Comparison of ENCODE assay signal across 36 cellular contexts in the genomic region with DNA sequence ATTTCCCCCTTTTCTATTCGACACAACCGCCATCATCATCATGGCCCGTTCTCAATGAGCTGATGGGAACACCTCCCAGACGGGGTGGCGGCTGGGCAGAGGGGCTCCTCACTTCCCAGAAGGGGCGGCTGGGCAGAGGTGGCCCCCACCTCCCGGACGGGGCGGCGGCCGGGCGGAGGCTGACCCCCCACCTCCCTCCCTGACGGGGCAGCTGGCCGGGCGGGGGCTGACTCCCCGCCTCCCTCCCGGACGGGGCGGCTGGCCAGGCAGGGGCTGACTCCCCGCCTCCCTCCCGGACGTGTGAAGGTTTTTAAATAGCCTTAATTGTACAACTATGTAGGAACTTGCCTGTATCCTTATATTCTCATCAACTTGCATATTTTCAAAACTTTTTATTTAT. TPM values are rescaled to one million over a fixed set of nuclear protein-coding genes. Genes with fewer than 3 reads are reported as not detected.
"Had no signal": no experiment of that assay in that cellular context is flagged by ENCODE, and none has a peak within 500 bp of the region (broad histone marks: within the 10 kb centered on the region; RNA-seq: fewer than 3 reads in every experiment).

No MANE protein-coding gene starts in this region.

- H3K9me3 Mint-ChIP-seq: activated naive CD4-positive, alpha-beta T cell treated with anti-CD3 and anti-CD28 coated beads for 36 hours; activated naive CD4-positive, alpha-beta T cell treated with anti-CD3 and anti-CD28 coated beads, Interleukin-2, amount 10 ng/mL, durations not matched to agents 7 days and 5 days; activated naive CD4-positive, alpha-beta T cell treated with anti-CD3 and anti-CD28 coated beads, Interleukin-2, amount 50 U/mL, for 24 hours; activated naive CD8-positive, alpha-beta T cell treated with anti-CD3 and anti-CD28 coated beads for 36 hours; activated naive CD8-positive, alpha-beta T cell treated with anti-CD3 and anti-CD28 coated beads, Interleukin-2, amount 10 ng/mL, durations not matched to agents 7 days and 5 days; activated naive CD8-positive, alpha-beta T cell treated with anti-CD3 and anti-CD28 coated beads, Interleukin-2, amount 50 U/mL, for 24 hours; activated T-cell treated with anti-CD3 and anti-CD28 coated beads, Interleukin-2, amount 50 U/mL, for 24 hours; activated T-cell treated with anti-CD3 and anti-CD28 coated beads, Interleukin-2, amount 50 U/mL, for 4 hours; activated T-cell treated with anti-CD3 and anti-CD28 coated beads, Interleukin-2, amount 50 U/mL, for 72 hours; activated T-helper 1 cell treated with anti-CD3 and anti-CD28 coated beads, Interleukin-12 subunit alpha, Interleukin-12 subunit beta, Interleukin-2, Interleukin-4 antibody, amounts not matched to agents 30 ng/mL and 10 ng/mL and 1 ng/mL, durations not matched to agents 14 hours and 24 hours and 36 hours; activated T-helper 17 cell treated with anti-CD3 and anti-CD28 coated beads, Interleukin-2, amount 50 U/mL, for 72 hours; activated T-helper 2 cell treated with anti-CD3 and anti-CD28 coated beads, Interferon-gamma antibody, Interleukin-2, Interleukin-4, amounts not matched to agents 10 μg/mL and 5 μg/mL and 100 μg/mL, durations not matched to agents 14 hours and 24 hours and 36 hours; central memory CD8-positive, alpha-beta T cell had no signal

- H3K4me1 Mint-ChIP-seq: activated naive CD4-positive, alpha-beta T cell treated with anti-CD3 and anti-CD28 coated beads, Interleukin-2, amount 10 ng/mL, durations not matched to agents 7 days and 5 days; activated naive CD4-positive, alpha-beta T cell treated with anti-CD3 and anti-CD28 coated beads, Interleukin-2, amount 50 U/mL, for 24 hours; activated naive CD8-positive, alpha-beta T cell treated with anti-CD3 and anti-CD28 coated beads for 36 hours; activated naive CD8-positive, alpha-beta T cell treated with anti-CD3 and anti-CD28 coated beads, Interleukin-2, amount 10 ng/mL, durations not matched to agents 7 days and 5 days; activated naive CD8-positive, alpha-beta T cell treated with anti-CD3 and anti-CD28 coated beads, Interleukin-2, amount 50 U/mL, for 24 hours; activated T-helper 17 cell treated with anti-CD3 and anti-CD28 coated beads, Interleukin-2, amount 50 U/mL, for 72 hours; brain; central memory CD8-positive, alpha-beta T cell had no signal

- H3K4me3 Mint-ChIP-seq: activated naive CD4-positive, alpha-beta T cell treated with anti-CD3 and anti-CD28 coated beads for 36 hours; activated naive CD4-positive, alpha-beta T cell treated with anti-CD3 and anti-CD28 coated beads, Interleukin-2, amount 10 ng/mL, durations not matched to agents 7 days and 5 days; activated naive CD4-positive, alpha-beta T cell treated with anti-CD3 and anti-CD28 coated beads, Interleukin-2, amount 50 U/mL, for 24 hours; activated naive CD8-positive, alpha-beta T cell; activated naive CD8-positive, alpha-beta T cell treated with anti-CD3 and anti-CD28 coated beads for 36 hours; activated naive CD8-positive, alpha-beta T cell treated with anti-CD3 and anti-CD28 coated beads, Interleukin-2, amount 10 ng/mL, durations not matched to agents 7 days and 5 days; activated naive CD8-positive, alpha-beta T cell treated with anti-CD3 and anti-CD28 coated beads, Interleukin-2, amount 50 U/mL, for 24 hours; activated T-cell treated with anti-CD3 and anti-CD28 coated beads, Interleukin-2, amount 50 U/mL, for 24 hours; activated T-cell treated with anti-CD3 and anti-CD28 coated beads, Interleukin-2, amount 50 U/mL, for 4 hours; activated T-cell treated with anti-CD3 and anti-CD28 coated beads, Interleukin-2, amount 50 U/mL, for 72 hours; activated T-helper 1 cell treated with anti-CD3 and anti-CD28 coated beads, Interleukin-12 subunit alpha, Interleukin-12 subunit beta, Interleukin-2, Interleukin-4 antibody, amounts not matched to agents 30 ng/mL and 10 ng/mL and 1 ng/mL, durations not matched to agents 14 hours and 24 hours and 36 hours; activated T-helper 17 cell treated with anti-CD3 and anti-CD28 coated beads, Interleukin-2, amount 50 U/mL, for 72 hours; brain; central memory CD8-positive, alpha-beta T cell had no signal

- H3K27ac Mint-ChIP-seq: activated naive CD4-positive, alpha-beta T cell treated with anti-CD3 and anti-CD28 coated beads for 36 hours; activated naive CD4-positive, alpha-beta T cell treated with anti-CD3 and anti-CD28 coated beads, Interleukin-2, amount 10 ng/mL, durations not matched to agents 7 days and 5 days; activated naive CD4-positive, alpha-beta T cell treated with anti-CD3 and anti-CD28 coated beads, Interleukin-2, amount 50 U/mL, for 24 hours; activated naive CD4-positive, alpha-beta T cell treated with anti-CD3 and anti-CD28 coated beads, Interleukin-2, amount 50 U/mL, for 72 hours; activated naive CD8-positive, alpha-beta T cell; activated naive CD8-positive, alpha-beta T cell treated with anti-CD3 and anti-CD28 coated beads for 36 hours; activated naive CD8-positive, alpha-beta T cell treated with anti-CD3 and anti-CD28 coated beads, Interleukin-2, amount 10 ng/mL, durations not matched to agents 7 days and 5 days; activated naive CD8-positive, alpha-beta T cell treated with anti-CD3 and anti-CD28 coated beads, Interleukin-2, amount 50 U/mL, for 24 hours; activated T-cell treated with anti-CD3 and anti-CD28 coated beads, Interleukin-2, amount 50 U/mL, for 24 hours; activated T-cell treated with anti-CD3 and anti-CD28 coated beads, Interleukin-2, amount 50 U/mL, for 72 hours; activated T-helper 1 cell treated with anti-CD3 and anti-CD28 coated beads, Interleukin-12 subunit alpha, Interleukin-12 subunit beta, Interleukin-2, Interleukin-4 antibody, amounts not matched to agents 30 ng/mL and 10 ng/mL and 1 ng/mL, durations not matched to agents 14 hours and 24 hours and 36 hours; activated T-helper 17 cell treated with anti-CD3 and anti-CD28 coated beads, Interleukin-2, amount 50 U/mL, for 72 hours; activated T-helper 2 cell treated with anti-CD3 and anti-CD28 coated beads, Interferon-gamma antibody, Interleukin-2, Interleukin-4, amounts not matched to agents 10 μg/mL and 5 μg/mL and 100 μg/mL, durations not matched to agents 14 hours and 24 hours and 36 hours; brain had no signal

- DNase-seq: activated effector memory CD4-positive, alpha-beta T cell treated with anti-CD3 and anti-CD28 coated beads, Interleukin-2, amount 50 U/mL, for 16 hours; activated effector memory CD4-positive, alpha-beta T cell treated with Interleukin-2 at 50 U/mL for 16 hours; activated gamma-delta T cell; activated gamma-delta T cell treated with Interleukin-2 at 50 U/mL for 16 hours; activated naive CD4-positive, alpha-beta T cell; activated naive CD4-positive, alpha-beta T cell treated with anti-CD3 and anti-CD28 coated beads for 36 hours; activated naive CD4-positive, alpha-beta T cell treated with anti-CD3 and anti-CD28 coated beads, Interleukin-2, amount 10 ng/mL, durations not matched to agents 7 days and 5 days; activated naive CD4-positive, alpha-beta T cell treated with anti-CD3 and anti-CD28 coated beads, Interleukin-2, amount 50 U/mL, for 16 hours; activated naive CD4-positive, alpha-beta T cell treated with Interleukin-2 at 50 U/mL for 16 hours; activated naive CD8-positive, alpha-beta T cell treated with anti-CD3 and anti-CD28 coated beads for 36 hours; activated naive CD8-positive, alpha-beta T cell treated with anti-CD3 and anti-CD28 coated beads, Interleukin-2, amount 10 ng/mL, durations not matched to agents 7 days and 5 days; activated naive CD8-positive, alpha-beta T cell treated with anti-CD3 and anti-CD28 coated beads, Interleukin-2, amount 50 U/mL, for 24 hours; activated T-cell treated with anti-CD3 and anti-CD28 coated beads, Interleukin-2, amount 50 U/mL, for 1 hour; activated T-cell treated with anti-CD3 and anti-CD28 coated beads, Interleukin-2, amount 50 U/mL, for 24 hours; activated T-cell treated with anti-CD3 and anti-CD28 coated beads, Interleukin-2, amount 50 U/mL, for 4 hours; activated T-cell treated with anti-CD3 and anti-CD28 coated beads, Interleukin-2, amount 50 U/mL, for 48 hours; activated T-cell treated with anti-CD3 and anti-CD28 coated beads, Interleukin-2, amount 50 U/mL, for 72 hours; adrenal gland; amniotic stem cell; amygdala; anterior cingulate cortex; aorta; body of pancreas; brain microvascular endothelial cell; caudate nucleus; central memory CD4-positive, alpha-beta T cell; cerebellar nuclear complex had no signal

- H3K36me3 Mint-ChIP-seq: activated naive CD4-positive, alpha-beta T cell treated with anti-CD3 and anti-CD28 coated beads, Interleukin-2, amount 10 ng/mL, durations not matched to agents 7 days and 5 days; activated naive CD4-positive, alpha-beta T cell treated with anti-CD3 and anti-CD28 coated beads, Interleukin-2, amount 50 U/mL, for 24 hours; activated naive CD4-positive, alpha-beta T cell treated with anti-CD3 and anti-CD28 coated beads, Interleukin-2, amount 50 U/mL, for 72 hours; activated naive CD8-positive, alpha-beta T cell treated with anti-CD3 and anti-CD28 coated beads for 36 hours; activated naive CD8-positive, alpha-beta T cell treated with anti-CD3 and anti-CD28 coated beads, Interleukin-2, amount 10 ng/mL, durations not matched to agents 7 days and 5 days; brain had no signal

RNA-seq across cellular contexts. Expression of gene SPSB4, which starts 20.9 kb away (rescaled TPM):
- total RNA-seq: activated naive CD4-positive, alpha-beta T cell treated with anti-CD3 and anti-CD28 coated beads for 36 hours; activated naive CD4-positive, alpha-beta T cell treated with anti-CD3 and anti-CD28 coated beads, Interleukin-2, amount 50 U/mL, for 72 hours; activated naive CD8-positive, alpha-beta T cell treated with anti-CD3 and anti-CD28 coated beads for 36 hours; activated naive CD8-positive, alpha-beta T cell treated with anti-CD3 and anti-CD28 coated beads, Interleukin-2, amount 10 ng/mL, durations not matched to agents 7 days and 5 days; activated T-cell treated with anti-CD3 and anti-CD28 coated beads, Interleukin-2, amount 50 U/mL, for 4 hours; activated T-cell treated with anti-CD3 and anti-CD28 coated beads, Interleukin-2, amount 50 U/mL, for 72 hours; activated T-helper 1 cell treated with anti-CD3 and anti-CD28 coated beads, Interleukin-12 subunit alpha, Interleukin-12 subunit beta, Interleukin-2, Interleukin-4 antibody, amounts not matched to agents 30 ng/mL and 10 ng/mL and 1 ng/mL, durations not matched to agents 14 hours and 24 hours and 36 hours; activated T-helper 17 cell treated with anti-CD3 and anti-CD28 coated beads, Interleukin-2, amount 50 U/mL, for 72 hours; activated T-helper 2 cell treated with anti-CD3 and anti-CD28 coated beads, Interferon-gamma antibody, Interleukin-2, Interleukin-4, amounts not matched to agents 10 μg/mL and 5 μg/mL and 100 μg/mL, durations not matched to agents 14 hours and 24 hours and 36 hours; ascending aorta had no signal
